In genomic region chr18:74388227-74388626, GRCh38 we compare ENCODE assay signal across 27 cellular contexts.
"Had no signal": no experiment of that assay in that cellular context is flagged by ENCODE, and none has a peak within 500 bp of the region (broad histone marks: within the 10 kb centered on the region; RNA-seq: fewer than 3 reads in every experiment).

No MANE protein-coding gene starts in this region.

- H3K27ac ChIP-seq: adrenal gland, ascending aorta, brain microvascular endothelial cell, esophagus muscularis mucosa, gastroesophageal sphincter, neural progenitor cell, prostate gland, right atrium auricular region, tibial artery had no signal

- H2AFZ ChIP-seq: neural progenitor cell had no signal

- H3K36me3 ChIP-seq: adrenal gland, ascending aorta, brain microvascular endothelial cell, esophagus muscularis mucosa, gastroesophageal sphincter, neural progenitor cell, prostate gland, right atrium auricular region, tibial artery had no signal

- H3K27ac Mint-ChIP-seq: activated naive CD8-positive, alpha-beta T cell; activated T-helper 2 cell treated with anti-CD3 and anti-CD28 coated beads, Interferon-gamma antibody, Interleukin-2, Interleukin-4, amounts not matched to agents 10 μg/mL and 5 μg/mL and 100 μg/mL, durations not matched to agents 14 hours and 24 hours and 36 hours; neural progenitor cell; stimulated activated naive CD8-positive, alpha-beta T cell treated with anti-CD3 and anti-CD28 coated beads, Interleukin-15, Interleukin-2, amounts not matched to agents 100 ng/mL and 50 ng/mL, for 24 hours; WTC11 had no signal

- H3K4me3 Mint-ChIP-seq: activated naive CD8-positive, alpha-beta T cell; activated T-cell treated with anti-CD3 and anti-CD28 coated beads, Interleukin-2, amount 50 U/mL, for 4 hours; neural progenitor cell; stimulated activated naive CD8-positive, alpha-beta T cell treated with anti-CD3 and anti-CD28 coated beads, Interleukin-15, Interleukin-2, amounts not matched to agents 100 ng/mL and 50 ng/mL, for 24 hours; WTC11 had no signal

- H3K4me1 ChIP-seq: adrenal gland, ascending aorta, gastroesophageal sphincter, prostate gland, right atrium auricular region, tibial artery had no signal

- H3K9ac ChIP-seq: neural progenitor cell had no signal

- H3K9me3 Mint-ChIP-seq: activated T-cell treated with anti-CD3 and anti-CD28 coated beads, Interleukin-2, amount 50 U/mL, for 4 hours; activated T-helper 2 cell treated with anti-CD3 and anti-CD28 coated beads, Interferon-gamma antibody, Interleukin-2, Interleukin-4, amounts not matched to agents 10 μg/mL and 5 μg/mL and 100 μg/mL, durations not matched to agents 14 hours and 24 hours and 36 hours; neural progenitor cell; stimulated activated naive CD8-positive, alpha-beta T cell treated with anti-CD3 and anti-CD28 coated beads, Interleukin-15, Interleukin-2, amounts not matched to agents 100 ng/mL and 50 ng/mL, for 24 hours; WTC11 had no signal

- H3K9me3 ChIP-seq: adrenal gland, ascending aorta, esophagus muscularis mucosa, gastroesophageal sphincter, mucosa of descending colon, prostate gland, right atrium auricular region, tibial artery had no signal

- ATAC-seq: activated T-cell treated with anti-CD3 and anti-CD28 coated beads, Interleukin-2, amount 50 U/mL, for 4 hours; mucosa of descending colon; WTC11 had no signal

- DNase-seq: activated CD4-positive, alpha-beta T cell treated with anti-CD3 and anti-CD28 coated beads, Interleukin-2, amount 50 U/mL, for 4 hours; activated CD8-positive, alpha-beta memory T cell treated with anti-CD3 and anti-CD28 coated beads, Interleukin-2, amount 50 U/mL, for 48 hours; activated naive CD4-positive, alpha-beta T cell; activated T-cell treated with anti-CD3 and anti-CD28 coated beads, Interleukin-2, amount 50 U/mL, for 4 hours; brain microvascular endothelial cell; central memory CD4-positive, alpha-beta T cell; effector memory CD4-positive, alpha-beta T cell; head of caudate nucleus; hypothalamus; mesendoderm; mucosa of descending colon; stimulated activated CD4-positive, alpha-beta T cell treated with anti-CD3 and anti-CD28 coated beads, Interleukin-12 subunit alpha, Interleukin-12 subunit beta, amount 100 ng/mL, for 4 hours; stimulated activated CD4-positive, alpha-beta T cell treated with anti-CD3 and anti-CD28 coated beads, Interleukin-1b, Interleukin-23, amount 100 ng/mL, for 48 hours; substantia nigra; T-helper 1 cell; tibial artery had no signal

- H3K27me3 ChIP-seq: adrenal gland, ascending aorta, brain microvascular endothelial cell, neural progenitor cell, right atrium auricular region had no signal

- H3K27me3 Mint-ChIP-seq: stimulated activated naive CD8-positive, alpha-beta T cell treated with anti-CD3 and anti-CD28 coated beads, Interleukin-15, Interleukin-2, amounts not matched to agents 100 ng/mL and 50 ng/mL, for 24 hours had no signal

- H3K4me2 ChIP-seq: neural progenitor cell had no signal

- H3K36me3 Mint-ChIP-seq: activated naive CD8-positive, alpha-beta T cell; neural progenitor cell had no signal

- H3K4me3 ChIP-seq: adrenal gland, ascending aorta, esophagus muscularis mucosa, gastroesophageal sphincter, mucosa of descending colon, neural progenitor cell, prostate gland, right atrium auricular region, tibial artery had no signal
